Comparison of ENCODE assay signal across 19 cellular contexts in genomic region chr5:44390332-44390731, GRCh38. TPM values are rescaled to one million over a fixed set of nuclear protein-coding genes. Genes with fewer than 3 reads are reported as not detected.
DNase-seq lines count a peak whose midpoint lies in the region; ATAC-seq and TF ChIP-seq lines count a peak whose summit lies in the region.
"Had no signal": no experiment of that assay in that cellular context is flagged by ENCODE, and none has a peak within 500 bp of the region (broad histone marks: within the 10 kb centered on the region; RNA-seq: fewer than 3 reads in every experiment).

No MANE protein-coding gene starts in this region.

- H3K9me3 ChIP-seq in NT2/D1 (ENCODE audit: insufficient read depth, low read length) (no peaks in the 10 kb centered on the region), esophagus muscularis mucosa (no peaks in the 10 kb centered on the region), stomach (no peaks in the 10 kb centered on the region)
- H3K9me3 ChIP-seq: heart left ventricle had no signal

- POLR2A ChIA-PET in activated CD4-positive, alpha-beta T cell treated with anti-CD3 and anti-CD28 coated beads for 36 hours (lab: Charles Lee), result no interaction called here

- CTCF ChIA-PET in activated CD4-positive, alpha-beta T cell treated with anti-CD3 and anti-CD28 coated beads for 36 hours (lab: Charles Lee), result no interaction called here

- no peaks in the 10 kb centered on the region for H3K36me3 Mint-ChIP-seq in nephron (ENCODE audit: low read depth)
- H3K36me3 Mint-ChIP-seq in activated CD4-positive, alpha-beta T cell treated with anti-CD3 and anti-CD28 coated beads for 36 hours (ENCODE audit: low read depth), result no peaks in the 10 kb centered on the region

- DNase-seq in NT2/D1 (ENCODE audit: low read depth, low spot score) (no peak), esophagus muscularis mucosa (ENCODE audit: extremely low spot score) (no peak), stomach (no peak)
- no peak for DNase-seq in activated CD4-positive, alpha-beta T cell treated with anti-CD3 and anti-CD28 coated beads for 36 hours
- DNase-seq: activated CD4-positive, CD25-positive, alpha-beta regulatory T cell; activated CD8-positive, alpha-beta memory T cell treated with anti-CD3 and anti-CD28 coated beads for 24 hours; activated T-cell treated with anti-CD3 and anti-CD28 coated beads, Interleukin-2, amount 50 U/mL, for 72 hours; heart left ventricle; NCI-H1092 treated with DMSO at 0.1 percent for 48 hours; PC-9; stimulated activated CD4-positive, alpha-beta T cell treated with anti-CD3 and anti-CD28 coated beads, Interleukin-2, amount 100 ng/mL, for 48 hours had no signal

- H3K27me3 Mint-ChIP-seq in nephron (ENCODE audit: low read depth), result peaks cover 47% of the 10 kb centered on the region
- H3K27me3 Mint-ChIP-seq in activated CD4-positive, alpha-beta T cell treated with anti-CD3 and anti-CD28 coated beads for 36 hours, result peaks cover 39% of the 10 kb centered on the region

- H3K4me3 Mint-ChIP-seq in nephron, result peak overlapping the region; percentile 93 to 96 (median 94)
- H3K4me3 Mint-ChIP-seq in activated CD4-positive, alpha-beta T cell treated with anti-CD3 and anti-CD28 coated beads for 36 hours, result no peak overlapping the region

- H3K27ac Mint-ChIP-seq in nephron, result peak overlapping the region; percentile 73 to 77 (median 77)
- H3K27ac Mint-ChIP-seq in activated CD4-positive, alpha-beta T cell treated with anti-CD3 and anti-CD28 coated beads for 36 hours, result no peak overlapping the region
- H3K27ac Mint-ChIP-seq: activated T-cell treated with anti-CD3 and anti-CD28 coated beads, Interleukin-2, amount 50 U/mL, for 72 hours; T-helper 2 cell treated with Interferon-gamma antibody and Interleukin-4, amounts not matched to agents 5 μg/mL and 100 μg/mL, for 36 hours had no signal

- no peak for ATAC-seq in GM18858 (IDR thresholded peaks at IDR 0.05; ENCODE audit: unreplicated experiment)
- ATAC-seq in HG03521 (IDR thresholded peaks at IDR 0.05; ENCODE audit: unreplicated experiment), result no peak
- ATAC-seq in activated CD4-positive, alpha-beta T cell treated with anti-CD3 and anti-CD28 coated beads for 36 hours, result no peak
- no peak for ATAC-seq in GM19463 (IDR thresholded peaks at IDR 0.05; ENCODE audit: unreplicated experiment)
- ATAC-seq: activated T-cell treated with anti-CD3 and anti-CD28 coated beads, Interleukin-2, amount 50 U/mL, for 72 hours had no signal

- intact Hi-C loops in esophagus muscularis mucosa (cut with DNase I), result no loop called here
- intact Hi-C loops in stomach (cut with DNase I; ENCODE audit: low total_unique reads), result no loop called here
- intact Hi-C loops in activated CD4-positive, alpha-beta T cell treated with anti-CD3 and anti-CD28 coated beads for 36 hours (cut with DNase I, micrococcal nuclease), result no loop called here

- H3K36me3 ChIP-seq in NT2/D1 (ENCODE audit: insufficient read depth, insufficient read length, low read length) (no peaks in the 10 kb centered on the region), esophagus muscularis mucosa (no peaks in the 10 kb centered on the region), stomach (no peaks in the 10 kb centered on the region)
- H3K36me3 ChIP-seq: heart left ventricle had no signal

- H3K4me1 ChIP-seq in NT2/D1 (ENCODE audit: insufficient read depth, insufficient read length), result no peaks in the 10 kb centered on the region
- H3K4me1 ChIP-seq in esophagus muscularis mucosa, result peaks cover 14 to 30% (median 21%) of the 10 kb centered on the region in 4 donors
- peaks cover 6 to 33% (median 19%) of the 10 kb centered on the region in 4 donors for H3K4me1 ChIP-seq in stomach

- H3K9me3 Mint-ChIP-seq in nephron, result no peaks in the 10 kb centered on the region
- H3K9me3 Mint-ChIP-seq in activated CD4-positive, alpha-beta T cell treated with anti-CD3 and anti-CD28 coated beads for 36 hours (ENCODE audit: low read depth), result peaks cover 3% of the 10 kb centered on the region
- H3K9me3 Mint-ChIP-seq: T-helper 2 cell treated with Interferon-gamma antibody and Interleukin-4, amounts not matched to agents 5 μg/mL and 100 μg/mL, for 36 hours had no signal

- peaks cover 39% of the 10 kb centered on the region for H3K27me3 ChIP-seq in NT2/D1 (ENCODE audit: insufficient read depth, insufficient read length)
- peaks cover 0 to 17% (median 0%) of the 10 kb centered on the region in 4 donors for H3K27me3 ChIP-seq in esophagus muscularis mucosa
- H3K27me3 ChIP-seq in stomach, result peaks cover 0 to 42% (median 36%) of the 10 kb centered on the region in 3 donors

- peaks cover 24% of the 10 kb centered on the region for H3K4me1 Mint-ChIP-seq in nephron
- H3K4me1 Mint-ChIP-seq in activated CD4-positive, alpha-beta T cell treated with anti-CD3 and anti-CD28 coated beads for 36 hours, result peaks cover 10% of the 10 kb centered on the region

- H3K27ac ChIP-seq in esophagus muscularis mucosa (replicated peaks in 1 of 4) (peak overlapping the region in 2 of 4 donors; percentile 72 to 80), stomach (peak overlapping the region in 3 of 5 donors; percentile 64 to 76 (median 72))
- H3K27ac ChIP-seq: PC-9 had no signal

- WGBS in esophagus muscularis mucosa, result 82% methylated on average over 2 of the region's 2 CpGs
- 20 to 28% (median 26%) methylated on average over 2 of the region's 2 CpGs for WGBS in stomach, 5 donors

- TF ChIP-seq CTCF in esophagus muscularis mucosa (IDR thresholded peaks at IDR 0.05) (no peak), nephron (IDR thresholded peaks at IDR 0.05; ENCODE audit: unreplicated experiment in 3 of 3) (no peak), stomach (IDR thresholded peaks at IDR 0.05) (no peak)

- TF ChIP-seq EP300 in esophagus muscularis mucosa (IDR thresholded peaks at IDR 0.05), result no peak
- TF ChIP-seq EP300 in stomach (IDR thresholded peaks at IDR 0.05), result no peak

- H3K4me3 ChIP-seq in NT2/D1 (ENCODE audit: insufficient read length, low read depth) (peak overlapping the region; percentile 44), esophagus muscularis mucosa (peak overlapping the region; percentile 57 to 66 (median 57)), stomach (peak overlapping the region in 2 of 4 donors; percentile 50 to 57)
- H3K4me3 ChIP-seq: PC-9 had no signal

- no peak for TF ChIP-seq POLR2A in esophagus muscularis mucosa (IDR thresholded peaks at IDR 0.05; ENCODE audit: low read depth)
- no peak for TF ChIP-seq POLR2A in stomach (IDR thresholded peaks at IDR 0.05)

- no peak overlapping the region for H3K9ac ChIP-seq in NT2/D1 (ENCODE audit: insufficient read length, low read depth)

RNA-seq across cellular contexts. Expression of gene FGF10, which starts 1.1 kb away (rescaled TPM):
- total RNA-seq in esophagus muscularis mucosa (10 to 100 TPM in 1 of 4 donors, 1 to 10 TPM in 3; 3.7 to 10.4 (median 5.0) TPM), stomach (10 to 100 TPM in 3 of 5 donors, 1 to 10 TPM in 1, not detected in 1; 3.5 to 31.2 (median 19.9) TPM)
- polyA plus RNA-seq in stomach, result 10 to 100 TPM in 1 of 3 donors, 1 to 10 TPM in 2; 1.4 to 13.6 (median 5.4) TPM
- total RNA-seq in activated CD4-positive, alpha-beta T cell treated with anti-CD3 and anti-CD28 coated beads for 36 hours, result not detected
- total RNA-seq: activated T-cell treated with anti-CD3 and anti-CD28 coated beads, Interleukin-2, amount 50 U/mL, for 72 hours; Daoy; dermis microvascular lymphatic vessel endothelial cell; PC-9; SK-MEL-5 had no signal
